17 cellular contexts compared by ENCODE assay signal in genomic region chr7:140869430-140869829, GRCh38. TPM values are rescaled to one million over a fixed set of nuclear protein-coding genes. Genes with fewer than 3 reads are reported as not detected.
DNase-seq lines count a peak whose midpoint lies in the region; ATAC-seq and TF ChIP-seq lines count a peak whose summit lies in the region.
"Had no signal": no experiment of that assay in that cellular context is flagged by ENCODE, and none has a peak within 500 bp of the region (broad histone marks: within the 10 kb centered on the region; RNA-seq: fewer than 3 reads in every experiment).

No MANE protein-coding gene starts in this region.

- TF ChIP-seq CTCF in HEK293 (tag by site-specific recombination; IDR thresholded peaks at IDR 0.05) (no peak), GM13977 (IDR thresholded peaks at IDR 0.05; ENCODE audit: extremely low read depth, insufficient read depth, missing control alignments) (no peak)

- CTCF ChIA-PET in HEK293 (lab: Yijun Ruan, JAX) = no interaction called here
- CTCF ChIA-PET in activated CD4-positive, alpha-beta T cell treated with anti-CD3 and anti-CD28 coated beads for 36 hours (lab: Charles Lee) = no interaction called here

- in situ Hi-C loops in GM13977 (cut with MboI; ENCODE audit: low pct_unique_long_range_greater_than_20kb, low sequenced_read_pairs, unreplicated experiment) = no loop called here

- peaks cover 36% of the 10 kb centered on the region for H3K4me1 Mint-ChIP-seq in dendritic cell treated with granulocyte-macrophage colony-stimulating factor and Interleukin-4, amounts not matched to agents 40 ng/mL and 50 ng/mL, for 4 days (ENCODE audit: low read depth)
- H3K4me1 Mint-ChIP-seq in activated CD4-positive, alpha-beta T cell treated with anti-CD3 and anti-CD28 coated beads for 36 hours = peaks cover 35% of the 10 kb centered on the region

- POLR2A ChIA-PET in HEK293 (lab: Yijun Ruan, JAX) = no interaction called here
- POLR2A ChIA-PET in activated CD4-positive, alpha-beta T cell treated with anti-CD3 and anti-CD28 coated beads for 36 hours (lab: Charles Lee) = no interaction called here

- H3K4me3 ChIP-seq in HEK293 (ENCODE audit: low read depth, low read length) = no peak overlapping the region
- H3K4me3 ChIP-seq: A549, BLaER1, GM12878, GM23248, HAP-1 had no signal

- H3K36me3 Mint-ChIP-seq in dendritic cell treated with granulocyte-macrophage colony-stimulating factor and Interleukin-4, amounts not matched to agents 40 ng/mL and 50 ng/mL, for 4 days (ENCODE audit: low read depth) = peaks cover 14% of the 10 kb centered on the region
- H3K36me3 Mint-ChIP-seq in activated CD4-positive, alpha-beta T cell treated with anti-CD3 and anti-CD28 coated beads for 36 hours (ENCODE audit: low read depth) = peaks cover 13% of the 10 kb centered on the region

- intact Hi-C loops in dendritic cell treated with granulocyte-macrophage colony-stimulating factor and Interleukin-4, amounts not matched to agents 40 ng/mL and 50 ng/mL, for 4 days (cut with micrococcal nuclease) = no loop called here
- intact Hi-C loops in activated CD4-positive, alpha-beta T cell treated with anti-CD3 and anti-CD28 coated beads for 36 hours (cut with DNase I, micrococcal nuclease) = no loop called here

- no peak overlapping the region for H3K4me3 Mint-ChIP-seq in dendritic cell treated with granulocyte-macrophage colony-stimulating factor and Interleukin-4, amounts not matched to agents 40 ng/mL and 50 ng/mL, for 4 days
- H3K4me3 Mint-ChIP-seq in activated CD4-positive, alpha-beta T cell treated with anti-CD3 and anti-CD28 coated beads for 36 hours = no peak overlapping the region
- H3K4me3 Mint-ChIP-seq: CD14-positive monocyte had no signal

- DNase-seq in NCI-H2171 (lab: John Stamatoyannopoulos, UW) (peak; percentile 30), GM13977 (ENCODE audit: low spot score) (no peak)
- no peak for DNase-seq in activated CD4-positive, alpha-beta T cell treated with anti-CD3 and anti-CD28 coated beads for 36 hours
- DNase-seq: CD4-positive, alpha-beta memory T cell; DMS53; DND-41; EL; GM23248 had no signal

- no peak for ATAC-seq in GM19395 (IDR thresholded peaks at IDR 0.05; ENCODE audit: unreplicated experiment)
- ATAC-seq in activated CD4-positive, alpha-beta T cell treated with anti-CD3 and anti-CD28 coated beads for 36 hours = no peak
- ATAC-seq: A549, GM12878 had no signal

- H3K27me3 Mint-ChIP-seq in dendritic cell treated with granulocyte-macrophage colony-stimulating factor and Interleukin-4, amounts not matched to agents 40 ng/mL and 50 ng/mL, for 4 days = no peaks in the 10 kb centered on the region
- no peaks in the 10 kb centered on the region for H3K27me3 Mint-ChIP-seq in activated CD4-positive, alpha-beta T cell treated with anti-CD3 and anti-CD28 coated beads for 36 hours
- H3K27me3 Mint-ChIP-seq: CD4-positive, alpha-beta memory T cell had no signal

- peak overlapping the region; percentile 11 for H3K27ac Mint-ChIP-seq in dendritic cell treated with granulocyte-macrophage colony-stimulating factor and Interleukin-4, amounts not matched to agents 40 ng/mL and 50 ng/mL, for 4 days
- no peak overlapping the region for H3K27ac Mint-ChIP-seq in activated CD4-positive, alpha-beta T cell treated with anti-CD3 and anti-CD28 coated beads for 36 hours

- H3K4me1 ChIP-seq in HEK293 (ENCODE audit: control insufficient read depth, insufficient read depth, low read length) = no peaks in the 10 kb centered on the region
- H3K4me1 ChIP-seq: A549 had no signal

- H3K27ac ChIP-seq in HEK293 (ENCODE audit: extremely low read depth, low read depth, low read length) = no peak overlapping the region
- H3K27ac ChIP-seq: A549, BLaER1, GM23248, HL-60 had no signal

- no peaks in the 10 kb centered on the region; a peak in 1 of 3 replicates for H3K36me3 ChIP-seq in HEK293 (ENCODE audit: control insufficient read depth in 2 of 2, insufficient read depth in 1 of 2, low read length in 2 of 2)
- H3K36me3 ChIP-seq: HAP-1 had no signal

- peaks cover under 1% of the 10 kb centered on the region for H3K9me3 Mint-ChIP-seq in dendritic cell treated with granulocyte-macrophage colony-stimulating factor and Interleukin-4, amounts not matched to agents 40 ng/mL and 50 ng/mL, for 4 days
- peaks cover 6% of the 10 kb centered on the region for H3K9me3 Mint-ChIP-seq in activated CD4-positive, alpha-beta T cell treated with anti-CD3 and anti-CD28 coated beads for 36 hours (ENCODE audit: low read depth)

- no peaks in the 10 kb centered on the region for H3K9me3 ChIP-seq in HEK293 (ENCODE audit: control insufficient read depth, insufficient read depth, low read depth, low read length)
- H3K9me3 ChIP-seq: A549, HAP-1 had no signal

TF ChIP-seq in HEK293, 187 proteins besides CTCF, POLR2A, EP300 and RAD21:
- TF ChIP-seq OSR2 (tag by site-specific recombination; IDR thresholded peaks at IDR 0.05) (no peak), ZNF518A (tag by site-specific recombination; conservative IDR thresholded peaks at IDR 0.05; ENCODE audit: low read depth) (no peak), ZNF362 (tag by site-specific recombination; IDR thresholded peaks at IDR 0.05) (0 out of 2 replicates have a peak, but pooled peaks have one; percentile 37), ZNF664 (tag by site-specific recombination; IDR thresholded peaks at IDR 0.05) (no peak)
TF ChIP-seq in HEK293: peak in this region for 1.

RNA-seq across cellular contexts. Expression of gene BRAF, which starts 55.3 kb away (rescaled TPM):
- total RNA-seq in activated CD4-positive, alpha-beta T cell treated with anti-CD3 and anti-CD28 coated beads for 36 hours = 10 to 100 TPM; 30.8 to 47.2 TPM
